Comparison of ENCODE assay signal across 20 cellular contexts in the genomic region with DNA sequence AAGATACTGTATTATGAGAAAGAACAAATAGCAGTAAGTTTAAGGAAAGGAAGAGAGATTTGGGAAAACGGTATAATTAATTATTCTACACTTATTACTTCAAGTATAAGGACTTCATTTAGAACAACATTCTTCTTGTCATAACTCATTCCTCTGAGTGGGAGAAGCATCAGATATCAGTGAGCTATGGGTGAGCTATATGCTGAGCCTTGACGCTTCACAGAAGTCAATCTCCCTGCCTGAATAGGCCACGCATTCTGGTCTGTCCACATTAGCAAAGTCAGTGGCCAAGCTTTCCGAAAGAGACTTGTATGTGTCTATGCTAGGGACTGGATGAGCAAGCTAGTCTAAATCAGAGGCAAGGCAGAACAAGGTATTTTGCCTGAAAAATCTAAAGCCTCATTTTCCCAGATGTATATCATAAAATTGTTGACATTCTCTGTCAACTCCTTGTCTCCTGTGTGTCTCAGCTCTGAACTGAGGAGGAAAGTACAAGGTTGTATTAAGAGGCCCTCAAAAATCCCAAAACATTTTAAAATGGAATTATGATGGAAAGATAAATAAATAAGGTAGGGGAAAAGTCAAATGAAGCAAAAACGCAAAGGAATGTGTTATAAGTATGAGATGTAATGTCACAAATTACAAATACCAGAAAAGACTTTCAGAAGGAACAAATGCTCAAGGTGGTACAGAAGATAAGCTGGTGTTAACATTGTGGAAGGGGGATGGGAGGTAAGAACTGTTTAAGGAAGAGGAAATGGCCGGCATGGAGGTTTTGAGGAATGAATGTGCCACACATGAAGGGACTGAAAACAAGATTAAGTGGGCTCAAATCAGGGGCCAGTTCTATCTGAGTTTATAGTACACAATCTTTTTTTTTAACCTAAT. TPM values are rescaled to one million over a fixed set of nuclear protein-coding genes. Genes with fewer than 3 reads are reported as not detected.
"Had no signal": no experiment of that assay in that cellular context is flagged by ENCODE, and none has a peak within 500 bp of the region (broad histone marks: within the 10 kb centered on the region; RNA-seq: fewer than 3 reads in every experiment).

No MANE protein-coding gene starts in this region.

- H3K4me3 ChIP-seq: lung, tibial artery had no signal

- H3K79me2 ChIP-seq: parathyroid adenoma had no signal

- H3K27ac ChIP-seq: adrenal gland, gastroesophageal sphincter, parathyroid adenoma, tibial artery, vagina had no signal

- H3K9ac ChIP-seq: parathyroid adenoma had no signal

- H3K27me3 ChIP-seq: vagina had no signal

- H3K36me3 ChIP-seq: adrenal gland, gastroesophageal sphincter, heart right ventricle, tibial artery, vagina had no signal

- DNase-seq: activated CD4-positive, alpha-beta T cell treated with anti-CD3 and anti-CD28 coated beads, Interleukin-2, amount 50 U/mL, for 1 hour; activated CD8-positive, alpha-beta memory T cell treated with anti-CD3 and anti-CD28 coated beads for 24 hours; adrenal gland; effector memory CD8-positive, alpha-beta T cell; heart right ventricle; islet precursor cell; stimulated activated CD4-positive, alpha-beta T cell treated with anti-CD3 and anti-CD28 coated beads, Interleukin-1b, Interleukin-23, amount 100 ng/mL, for 48 hours; tibial artery had no signal

- FAIRE-seq: TTC549 had no signal

- H3K4me1 ChIP-seq: adrenal gland, parathyroid adenoma, vagina had no signal

- ATAC-seq: gastroesophageal sphincter; stimulated activated memory B cell treated with anti-CD40 and anti-IgM and Interleukin-4, amounts not matched to agents 10 μg/mL and 1 μg/mL and 100 μg/mL, for 72 hours had no signal

- H2AFZ ChIP-seq: parathyroid adenoma had no signal

- H3K9me3 ChIP-seq: adrenal gland, gastroesophageal sphincter, heart right ventricle, tibial artery, vagina had no signal

RNA-seq across cellular contexts. Expression of a gene that starts 1.4 kb away (rescaled TPM):
- total RNA-seq: adrenal gland, chondrocyte, dermis blood vessel endothelial cell, epithelial cell of proximal tubule, gastroesophageal sphincter, heart right ventricle, lung, mononuclear cell, renal cortical epithelial cell, subcutaneous adipose tissue, vagina had no signal
- polyA plus RNA-seq: adrenal gland, heart right ventricle had no signal

RNA-seq across cellular contexts. Expression of a gene that starts 19.1 kb away (rescaled TPM):
- total RNA-seq: adrenal gland, chondrocyte, dermis blood vessel endothelial cell, epithelial cell of proximal tubule, lung, mononuclear cell, renal cortical epithelial cell, subcutaneous adipose tissue, vagina had no signal
- polyA plus RNA-seq: adrenal gland, heart right ventricle, lung had no signal

RNA-seq across cellular contexts. Expression of a gene that starts 27.0 kb away (rescaled TPM):
- total RNA-seq: adrenal gland, chondrocyte, dermis blood vessel endothelial cell, epithelial cell of proximal tubule, lung, mononuclear cell, renal cortical epithelial cell, vagina had no signal
- polyA plus RNA-seq: adrenal gland, heart right ventricle, lung had no signal

RNA-seq across cellular contexts. Expression of a gene that starts 31.5 kb away (rescaled TPM):
- total RNA-seq: adrenal gland, chondrocyte, dermis blood vessel endothelial cell, epithelial cell of proximal tubule, gastroesophageal sphincter, heart right ventricle, lung, mononuclear cell, renal cortical epithelial cell, subcutaneous adipose tissue, vagina had no signal
- polyA plus RNA-seq: adrenal gland, heart right ventricle, lung had no signal

RNA-seq across cellular contexts. Expression of a gene that starts 47.3 kb away (rescaled TPM):
- total RNA-seq: adrenal gland, chondrocyte, dermis blood vessel endothelial cell, epithelial cell of proximal tubule, gastroesophageal sphincter, heart right ventricle, mononuclear cell, renal cortical epithelial cell, subcutaneous adipose tissue, vagina had no signal
- polyA plus RNA-seq: adrenal gland, heart right ventricle, lung had no signal
